In genomic region chr16:89646270-89646669, GRCh38 we compare ENCODE assay signal across 30 cellular contexts. TPM values are rescaled to one million over a fixed set of nuclear protein-coding genes. Genes with fewer than 3 reads are reported as not detected.
"Had no signal": no experiment of that assay in that cellular context is flagged by ENCODE, and none has a peak within 500 bp of the region (broad histone marks: within the 10 kb centered on the region; RNA-seq: fewer than 3 reads in every experiment).

No MANE protein-coding gene starts in this region.

- H3K4me1 Mint-ChIP-seq: activated naive CD4-positive, alpha-beta T cell treated with anti-CD3 and anti-CD28 coated beads, Interleukin-2, amount 50 U/mL, for 24 hours; WTC11 had no signal

- DNase-seq: activated CD4-positive, alpha-beta T cell treated with anti-CD3 and anti-CD28 coated beads for 48 hours; activated CD4-positive, alpha-beta T cell treated with anti-CD3 and anti-CD28 coated beads, Interleukin-2, amount 50 U/mL, for 4 hours; activated CD4-positive, CD25-positive, alpha-beta regulatory T cell treated with anti-CD3 and anti-CD28 coated beads, Interleukin-2, amount 50 U/mL, for 72 hours; activated CD8-positive, alpha-beta memory T cell treated with anti-CD3 and anti-CD28 coated beads, Interleukin-2, amount 50 U/mL, for 48 hours; activated CD8-positive, alpha-beta T cell treated with anti-CD3 and anti-CD28 coated beads, Interleukin-2, amount 10 ng/mL, durations not matched to agents 7 days and 5 days; activated T-cell treated with anti-CD3 and anti-CD28 coated beads, Interleukin-2, amount 50 U/mL, for 1 hour; MG63; MV-4-11; NCI-H1092 treated with DMSO at 0.1 percent for 48 hours; NCI-H1417 treated with DMSO at 0.1 percent for 48 hours; NCI-H1694; NCI-H2029; NCI-H2107; NCI-H345; NCI-H510A; NCI-H69; NK-92 treated with Interleukin-12 subunit alpha and Interleukin-12 subunit beta, amount 100 ng/mL, for 24 hours; OCI-M1; RPMI8226; SHP77; SW 1271 had no signal

- H3K27ac Mint-ChIP-seq: activated CD8-positive, alpha-beta T cell treated with anti-CD3 and anti-CD28 coated beads, Interleukin-2, amount 10 ng/mL, durations not matched to agents 7 days and 5 days; brain; WTC11 had no signal

- H3K27me3 ChIP-seq: ascending aorta, cardiac muscle cell, MG63, SJSA1 had no signal

- H3K27me3 Mint-ChIP-seq: activated naive CD4-positive, alpha-beta T cell treated with anti-CD3 and anti-CD28 coated beads, Interleukin-2, amount 50 U/mL, for 24 hours; brain had no signal

- H3K9me3 Mint-ChIP-seq: activated naive CD4-positive, alpha-beta T cell treated with anti-CD3 and anti-CD28 coated beads, Interleukin-2, amount 50 U/mL, for 24 hours; brain; WTC11 had no signal

- H3K27ac ChIP-seq: ascending aorta, cardiac muscle cell, SJSA1 had no signal

- H3K4me3 Mint-ChIP-seq: activated CD8-positive, alpha-beta T cell treated with anti-CD3 and anti-CD28 coated beads, Interleukin-2, amount 10 ng/mL, durations not matched to agents 7 days and 5 days; activated naive CD4-positive, alpha-beta T cell treated with anti-CD3 and anti-CD28 coated beads, Interleukin-2, amount 50 U/mL, for 24 hours; brain; WTC11 had no signal

- H3K4me3 ChIP-seq: ascending aorta, cardiac muscle cell, MG63, SJSA1 had no signal

- H3K4me1 ChIP-seq: ascending aorta, SJSA1 had no signal

- H3K9me3 ChIP-seq: ascending aorta, MG63, SJSA1 had no signal

- ATAC-seq: activated CD8-positive, alpha-beta T cell treated with anti-CD3 and anti-CD28 coated beads, Interleukin-2, amount 10 ng/mL, durations not matched to agents 7 days and 5 days; Panc1; SK-N-SH treated with all-trans-retinoic acid at 6 μM for 48 hours; WTC11 had no signal

RNA-seq across cellular contexts. Expression of gene DPEP1, which starts 32.8 kb away (rescaled TPM):
- total RNA-seq: activated CD8-positive, alpha-beta T cell treated with anti-CD3 and anti-CD28 coated beads, Interleukin-2, amount 10 ng/mL, durations not matched to agents 7 days and 5 days; ascending aorta; T-helper 1 cell treated with Interleukin-12 subunit alpha and Interleukin-12 subunit beta and Interleukin-4 antibody, amounts not matched to agents 30 ng/mL and 1 ng/mL, for 36 hours had no signal
